In the genomic region with DNA sequence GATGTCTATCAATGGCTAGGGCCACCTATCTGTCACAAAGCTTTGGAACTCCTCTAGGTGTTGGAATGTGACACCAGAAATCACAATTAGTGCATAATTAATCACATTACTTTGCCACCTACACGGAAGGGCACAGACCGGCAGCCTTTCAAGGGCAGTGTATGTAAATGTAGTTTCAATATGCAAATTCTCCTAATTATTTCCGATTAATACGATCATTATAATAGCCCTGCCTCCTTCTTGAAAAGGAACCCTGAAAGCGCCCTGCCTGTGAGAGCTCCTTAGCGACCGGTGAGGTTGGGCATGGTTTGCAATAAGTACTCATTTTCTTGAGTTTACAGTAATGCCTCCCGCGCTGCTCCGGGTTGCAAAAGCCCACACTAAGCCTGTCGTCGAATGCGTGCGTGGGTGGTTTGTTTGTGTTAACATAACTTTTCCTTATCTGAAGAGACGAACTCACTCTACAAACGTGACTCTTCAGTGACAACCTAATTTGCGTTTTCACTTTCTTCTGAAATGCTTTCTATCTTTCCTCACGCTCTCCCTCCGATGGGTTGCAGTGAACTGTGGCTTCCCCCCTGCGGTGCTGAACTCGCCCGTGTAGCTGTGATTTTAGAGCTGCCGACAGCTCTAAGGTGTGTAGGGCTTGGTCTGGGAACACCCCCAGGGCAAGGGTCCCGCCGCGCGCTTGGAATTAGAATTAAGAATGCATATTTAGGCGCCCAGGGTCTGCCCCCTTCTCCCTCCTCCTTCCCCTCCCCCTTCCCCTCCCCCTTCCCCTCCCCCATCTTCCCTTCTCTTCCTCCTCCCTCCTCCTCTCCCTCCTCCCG, we compare ENCODE assay signal across 1 cellular context.
TF ChIP-seq lines count a peak whose summit lies in the region.

No MANE protein-coding gene starts in this region.

TF ChIP-seq in K562, 482 proteins besides CTCF, POLR2A, EP300 and RAD21 (continued from another document and continues in another):
- TF ChIP-seq, protein P1, sequence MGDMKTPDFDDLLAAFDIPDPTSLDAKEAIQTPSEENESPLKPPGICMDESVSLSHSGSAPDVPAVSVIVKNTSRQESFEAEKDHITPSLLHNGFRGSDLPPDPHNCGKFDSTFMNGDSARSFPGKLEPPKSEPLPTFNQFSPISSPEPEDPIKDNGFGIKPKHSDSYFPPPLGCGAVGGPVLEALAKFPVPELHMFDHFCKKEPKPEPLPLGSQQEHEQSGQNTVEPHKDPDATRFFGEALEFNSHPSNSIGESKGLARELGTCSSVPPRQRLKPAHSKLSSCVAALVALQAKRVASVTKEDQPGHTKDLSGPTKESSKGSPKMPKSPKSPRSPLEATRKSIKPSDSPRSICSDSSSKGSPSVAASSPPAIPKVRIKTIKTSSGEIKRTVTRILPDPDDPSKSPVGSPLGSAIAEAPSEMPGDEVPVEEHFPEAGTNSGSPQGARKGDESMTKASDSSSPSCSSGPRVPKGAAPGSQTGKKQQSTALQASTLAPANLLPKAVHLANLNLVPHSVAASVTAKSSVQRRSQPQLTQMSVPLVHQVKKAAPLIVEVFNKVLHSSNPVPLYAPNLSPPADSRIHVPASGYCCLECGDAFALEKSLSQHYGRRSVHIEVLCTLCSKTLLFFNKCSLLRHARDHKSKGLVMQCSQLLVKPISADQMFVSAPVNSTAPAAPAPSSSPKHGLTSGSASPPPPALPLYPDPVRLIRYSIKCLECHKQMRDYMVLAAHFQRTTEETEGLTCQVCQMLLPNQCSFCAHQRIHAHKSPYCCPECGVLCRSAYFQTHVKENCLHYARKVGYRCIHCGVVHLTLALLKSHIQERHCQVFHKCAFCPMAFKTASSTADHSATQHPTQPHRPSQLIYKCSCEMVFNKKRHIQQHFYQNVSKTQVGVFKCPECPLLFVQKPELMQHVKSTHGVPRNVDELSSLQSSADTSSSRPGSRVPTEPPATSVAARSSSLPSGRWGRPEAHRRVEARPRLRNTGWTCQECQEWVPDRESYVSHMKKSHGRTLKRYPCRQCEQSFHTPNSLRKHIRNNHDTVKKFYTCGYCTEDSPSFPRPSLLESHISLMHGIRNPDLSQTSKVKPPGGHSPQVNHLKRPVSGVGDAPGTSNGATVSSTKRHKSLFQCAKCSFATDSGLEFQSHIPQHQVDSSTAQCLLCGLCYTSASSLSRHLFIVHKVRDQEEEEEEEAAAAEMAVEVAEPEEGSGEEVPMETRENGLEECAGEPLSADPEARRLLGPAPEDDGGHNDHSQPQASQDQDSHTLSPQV (IDR thresholded peaks at IDR 0.05) = no peak; the same call in 1 of the 2 replicates
- TF ChIP-seq SMARCB1 (IDR thresholded peaks at IDR 0.05; ENCODE audit: insufficient read length, low read depth) = no peak
- no peak for TF ChIP-seq RBM15 (IDR thresholded peaks at IDR 0.05; ENCODE audit: insufficient read depth, low read length)
- no peak for TF ChIP-seq FOXM1 (IDR thresholded peaks at IDR 0.05; ENCODE audit: low read depth)
- no peak for TF ChIP-seq FOXM1 (CRISPR knock-in tag; IDR thresholded peaks at IDR 0.05; ENCODE audit: low read depth)
- TF ChIP-seq TCF7L2 (IDR thresholded peaks at IDR 0.05; ENCODE audit: low read depth, low read length) = no peak
- no peak for TF ChIP-seq MYBL2 (IDR thresholded peaks at IDR 0.05; ENCODE audit: low read depth)
- no peak for TF ChIP-seq MYBL2 (CRISPR knock-in tag; IDR thresholded peaks at IDR 0.05; ENCODE audit: borderline replicate concordance)
- TF ChIP-seq, protein P2, sequence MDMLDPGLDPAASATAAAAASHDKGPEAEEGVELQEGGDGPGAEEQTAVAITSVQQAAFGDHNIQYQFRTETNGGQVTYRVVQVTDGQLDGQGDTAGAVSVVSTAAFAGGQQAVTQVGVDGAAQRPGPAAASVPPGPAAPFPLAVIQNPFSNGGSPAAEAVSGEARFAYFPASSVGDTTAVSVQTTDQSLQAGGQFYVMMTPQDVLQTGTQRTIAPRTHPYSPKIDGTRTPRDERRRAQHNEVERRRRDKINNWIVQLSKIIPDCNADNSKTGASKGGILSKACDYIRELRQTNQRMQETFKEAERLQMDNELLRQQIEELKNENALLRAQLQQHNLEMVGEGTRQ (CRISPR knock-in tag; IDR thresholded peaks at IDR 0.05) = no peak
- TF ChIP-seq MEF2D (tag; conservative IDR thresholded peaks at IDR 0.05; ENCODE audit: low read depth) = no peak
- TF ChIP-seq, protein P3, sequence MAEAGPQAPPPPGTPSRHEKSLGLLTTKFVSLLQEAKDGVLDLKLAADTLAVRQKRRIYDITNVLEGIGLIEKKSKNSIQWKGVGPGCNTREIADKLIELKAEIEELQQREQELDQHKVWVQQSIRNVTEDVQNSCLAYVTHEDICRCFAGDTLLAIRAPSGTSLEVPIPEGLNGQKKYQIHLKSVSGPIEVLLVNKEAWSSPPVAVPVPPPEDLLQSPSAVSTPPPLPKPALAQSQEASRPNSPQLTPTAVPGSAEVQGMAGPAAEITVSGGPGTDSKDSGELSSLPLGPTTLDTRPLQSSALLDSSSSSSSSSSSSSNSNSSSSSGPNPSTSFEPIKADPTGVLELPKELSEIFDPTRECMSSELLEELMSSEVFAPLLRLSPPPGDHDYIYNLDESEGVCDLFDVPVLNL (CRISPR knock-in tag; IDR thresholded peaks at IDR 0.05; ENCODE audit: low read depth) = no peak
- TF ChIP-seq, protein P4, sequence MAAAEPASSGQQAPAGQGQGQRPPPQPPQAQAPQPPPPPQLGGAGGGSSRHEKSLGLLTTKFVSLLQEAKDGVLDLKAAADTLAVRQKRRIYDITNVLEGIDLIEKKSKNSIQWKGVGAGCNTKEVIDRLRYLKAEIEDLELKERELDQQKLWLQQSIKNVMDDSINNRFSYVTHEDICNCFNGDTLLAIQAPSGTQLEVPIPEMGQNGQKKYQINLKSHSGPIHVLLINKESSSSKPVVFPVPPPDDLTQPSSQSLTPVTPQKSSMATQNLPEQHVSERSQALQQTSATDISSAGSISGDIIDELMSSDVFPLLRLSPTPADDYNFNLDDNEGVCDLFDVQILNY (CRISPR knock-in tag; IDR thresholded peaks at IDR 0.05) = peak; percentile 76
- TF ChIP-seq ZNF134 (CRISPR knock-in tag; conservative IDR thresholded peaks at IDR 0.05) = no peak
- no peak for TF ChIP-seq PRPF4 (IDR thresholded peaks at IDR 0.05; ENCODE audit: insufficient read depth, low read depth, low read length, poor library complexity, severe bottlenecking)
- TF ChIP-seq, protein P5, sequence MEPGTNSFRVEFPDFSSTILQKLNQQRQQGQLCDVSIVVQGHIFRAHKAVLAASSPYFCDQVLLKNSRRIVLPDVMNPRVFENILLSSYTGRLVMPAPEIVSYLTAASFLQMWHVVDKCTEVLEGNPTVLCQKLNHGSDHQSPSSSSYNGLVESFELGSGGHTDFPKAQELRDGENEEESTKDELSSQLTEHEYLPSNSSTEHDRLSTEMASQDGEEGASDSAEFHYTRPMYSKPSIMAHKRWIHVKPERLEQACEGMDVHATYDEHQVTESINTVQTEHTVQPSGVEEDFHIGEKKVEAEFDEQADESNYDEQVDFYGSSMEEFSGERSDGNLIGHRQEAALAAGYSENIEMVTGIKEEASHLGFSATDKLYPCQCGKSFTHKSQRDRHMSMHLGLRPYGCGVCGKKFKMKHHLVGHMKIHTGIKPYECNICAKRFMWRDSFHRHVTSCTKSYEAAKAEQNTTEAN (CRISPR knock-in tag; IDR thresholded peaks at IDR 0.05) = no peak
- TF ChIP-seq MCM7 (IDR thresholded peaks at IDR 0.05) = no peak
- no peak for TF ChIP-seq ZNF12 (CRISPR knock-in tag; IDR thresholded peaks at IDR 0.05)
- TF ChIP-seq DDX20 (tag; IDR thresholded peaks at IDR 0.05; ENCODE audit: low read depth) = no peak
- 0 out of 2 replicates have a peak, but pooled peaks have one; percentile 22 for TF ChIP-seq XRCC5 (IDR thresholded peaks at IDR 0.05; ENCODE audit: low read depth, low read length)
- TF ChIP-seq CAMTA2 (CRISPR knock-in tag; conservative IDR thresholded peaks at IDR 0.05) = no peak
- TF ChIP-seq, protein P6, sequence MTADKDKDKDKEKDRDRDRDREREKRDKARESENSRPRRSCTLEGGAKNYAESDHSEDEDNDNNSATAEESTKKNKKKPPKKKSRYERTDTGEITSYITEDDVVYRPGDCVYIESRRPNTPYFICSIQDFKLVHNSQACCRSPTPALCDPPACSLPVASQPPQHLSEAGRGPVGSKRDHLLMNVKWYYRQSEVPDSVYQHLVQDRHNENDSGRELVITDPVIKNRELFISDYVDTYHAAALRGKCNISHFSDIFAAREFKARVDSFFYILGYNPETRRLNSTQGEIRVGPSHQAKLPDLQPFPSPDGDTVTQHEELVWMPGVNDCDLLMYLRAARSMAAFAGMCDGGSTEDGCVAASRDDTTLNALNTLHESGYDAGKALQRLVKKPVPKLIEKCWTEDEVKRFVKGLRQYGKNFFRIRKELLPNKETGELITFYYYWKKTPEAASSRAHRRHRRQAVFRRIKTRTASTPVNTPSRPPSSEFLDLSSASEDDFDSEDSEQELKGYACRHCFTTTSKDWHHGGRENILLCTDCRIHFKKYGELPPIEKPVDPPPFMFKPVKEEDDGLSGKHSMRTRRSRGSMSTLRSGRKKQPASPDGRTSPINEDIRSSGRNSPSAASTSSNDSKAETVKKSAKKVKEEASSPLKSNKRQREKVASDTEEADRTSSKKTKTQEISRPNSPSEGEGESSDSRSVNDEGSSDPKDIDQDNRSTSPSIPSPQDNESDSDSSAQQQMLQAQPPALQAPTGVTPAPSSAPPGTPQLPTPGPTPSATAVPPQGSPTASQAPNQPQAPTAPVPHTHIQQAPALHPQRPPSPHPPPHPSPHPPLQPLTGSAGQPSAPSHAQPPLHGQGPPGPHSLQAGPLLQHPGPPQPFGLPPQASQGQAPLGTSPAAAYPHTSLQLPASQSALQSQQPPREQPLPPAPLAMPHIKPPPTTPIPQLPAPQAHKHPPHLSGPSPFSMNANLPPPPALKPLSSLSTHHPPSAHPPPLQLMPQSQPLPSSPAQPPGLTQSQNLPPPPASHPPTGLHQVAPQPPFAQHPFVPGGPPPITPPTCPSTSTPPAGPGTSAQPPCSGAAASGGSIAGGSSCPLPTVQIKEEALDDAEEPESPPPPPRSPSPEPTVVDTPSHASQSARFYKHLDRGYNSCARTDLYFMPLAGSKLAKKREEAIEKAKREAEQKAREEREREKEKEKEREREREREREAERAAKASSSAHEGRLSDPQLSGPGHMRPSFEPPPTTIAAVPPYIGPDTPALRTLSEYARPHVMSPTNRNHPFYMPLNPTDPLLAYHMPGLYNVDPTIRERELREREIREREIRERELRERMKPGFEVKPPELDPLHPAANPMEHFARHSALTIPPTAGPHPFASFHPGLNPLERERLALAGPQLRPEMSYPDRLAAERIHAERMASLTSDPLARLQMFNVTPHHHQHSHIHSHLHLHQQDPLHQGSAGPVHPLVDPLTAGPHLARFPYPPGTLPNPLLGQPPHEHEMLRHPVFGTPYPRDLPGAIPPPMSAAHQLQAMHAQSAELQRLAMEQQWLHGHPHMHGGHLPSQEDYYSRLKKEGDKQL (CRISPR knock-in tag; IDR thresholded peaks at IDR 0.05; ENCODE audit: borderline replicate concordance) = no peak
- TF ChIP-seq ZNF551 (CRISPR knock-in tag; IDR thresholded peaks at IDR 0.05) = no peak
- peak; percentile 44; the same call in 1 of the 2 replicates for TF ChIP-seq TEAD4 (IDR thresholded peaks at IDR 0.05; ENCODE audit: low read length)
- TF ChIP-seq TEAD4 (CRISPR knock-in tag; IDR thresholded peaks at IDR 0.05; ENCODE audit: borderline replicate concordance) = no peak
- TF ChIP-seq CREBBP (IDR thresholded peaks at IDR 0.05; ENCODE audit: low read depth, low read length) = no peak
- TF ChIP-seq HNRNPLL (IDR thresholded peaks at IDR 0.05; ENCODE audit: low read depth, low read length, poor library complexity, severe bottlenecking) = no peak
- TF ChIP-seq TCF7 (IDR thresholded peaks at IDR 0.05; ENCODE audit: borderline replicate concordance) = no peak
- TF ChIP-seq GATA2 (CRISPR knock-in tag; IDR thresholded peaks at IDR 0.05) = no peak
- no peak for TF ChIP-seq TFAM (CRISPR knock-in tag; conservative IDR thresholded peaks at IDR 0.05)
- no peak for TF ChIP-seq PTBP1 (IDR thresholded peaks at IDR 0.05; ENCODE audit: low read depth, low read length)
- TF ChIP-seq BHLHE40 (IDR thresholded peaks at IDR 0.05; ENCODE audit: low read length) = peak; percentile 94
- no peak for TF ChIP-seq HMG20A (CRISPR knock-in tag; conservative IDR thresholded peaks at IDR 0.05)
- TF ChIP-seq, protein P7, sequence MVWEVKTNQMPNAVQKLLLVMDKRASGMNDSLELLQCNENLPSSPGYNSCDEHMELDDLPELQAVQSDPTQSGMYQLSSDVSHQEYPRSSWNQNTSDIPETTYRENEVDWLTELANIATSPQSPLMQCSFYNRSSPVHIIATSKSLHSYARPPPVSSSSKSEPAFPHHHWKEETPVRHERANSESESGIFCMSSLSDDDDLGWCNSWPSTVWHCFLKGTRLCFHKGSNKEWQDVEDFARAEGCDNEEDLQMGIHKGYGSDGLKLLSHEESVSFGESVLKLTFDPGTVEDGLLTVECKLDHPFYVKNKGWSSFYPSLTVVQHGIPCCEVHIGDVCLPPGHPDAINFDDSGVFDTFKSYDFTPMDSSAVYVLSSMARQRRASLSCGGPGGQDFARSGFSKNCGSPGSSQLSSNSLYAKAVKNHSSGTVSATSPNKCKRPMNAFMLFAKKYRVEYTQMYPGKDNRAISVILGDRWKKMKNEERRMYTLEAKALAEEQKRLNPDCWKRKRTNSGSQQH (CRISPR knock-in tag; IDR thresholded peaks at IDR 0.05) = no peak
- TF ChIP-seq, protein P8, sequence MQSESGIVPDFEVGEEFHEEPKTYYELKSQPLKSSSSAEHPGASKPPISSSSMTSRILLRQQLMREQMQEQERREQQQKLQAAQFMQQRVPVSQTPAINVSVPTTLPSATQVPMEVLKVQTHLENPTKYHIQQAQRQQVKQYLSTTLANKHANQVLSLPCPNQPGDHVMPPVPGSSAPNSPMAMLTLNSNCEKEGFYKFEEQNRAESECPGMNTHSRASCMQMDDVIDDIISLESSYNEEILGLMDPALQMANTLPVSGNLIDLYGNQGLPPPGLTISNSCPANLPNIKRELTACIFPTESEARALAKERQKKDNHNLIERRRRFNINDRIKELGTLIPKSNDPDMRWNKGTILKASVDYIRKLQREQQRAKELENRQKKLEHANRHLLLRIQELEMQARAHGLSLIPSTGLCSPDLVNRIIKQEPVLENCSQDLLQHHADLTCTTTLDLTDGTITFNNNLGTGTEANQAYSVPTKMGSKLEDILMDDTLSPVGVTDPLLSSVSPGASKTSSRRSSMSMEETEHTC (IDR thresholded peaks at IDR 0.05) = no peak
- no peak for TF ChIP-seq HLTF (IDR thresholded peaks at IDR 0.05)
- no peak for TF ChIP-seq FOXK2 (conservative IDR thresholded peaks at IDR 0.05 in 1 of 2, IDR thresholded peaks at IDR 0.05 in 1 of 2; ENCODE audit: low read depth in 2 of 2)
- TF ChIP-seq SETDB1 (IDR thresholded peaks at IDR 0.05; ENCODE audit: low read length) = no peak
- TF ChIP-seq, protein P9, sequence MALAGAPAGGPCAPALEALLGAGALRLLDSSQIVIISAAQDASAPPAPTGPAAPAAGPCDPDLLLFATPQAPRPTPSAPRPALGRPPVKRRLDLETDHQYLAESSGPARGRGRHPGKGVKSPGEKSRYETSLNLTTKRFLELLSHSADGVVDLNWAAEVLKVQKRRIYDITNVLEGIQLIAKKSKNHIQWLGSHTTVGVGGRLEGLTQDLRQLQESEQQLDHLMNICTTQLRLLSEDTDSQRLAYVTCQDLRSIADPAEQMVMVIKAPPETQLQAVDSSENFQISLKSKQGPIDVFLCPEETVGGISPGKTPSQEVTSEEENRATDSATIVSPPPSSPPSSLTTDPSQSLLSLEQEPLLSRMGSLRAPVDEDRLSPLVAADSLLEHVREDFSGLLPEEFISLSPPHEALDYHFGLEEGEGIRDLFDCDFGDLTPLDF (CRISPR knock-in tag; IDR thresholded peaks at IDR 0.05) = no peak
- no peak for TF ChIP-seq HDGF (IDR thresholded peaks at IDR 0.05)
- TF ChIP-seq HNRNPK (IDR thresholded peaks at IDR 0.05; ENCODE audit: low read depth, low read length, poor library complexity, severe bottlenecking) = no peak
- TF ChIP-seq CBX1 (IDR thresholded peaks at IDR 0.05; ENCODE audit: low read depth) = no peak
